Comparison of ENCODE assay signal across 27 cellular contexts in genomic region chr6:81476881-81477280, GRCh38.
DNase-seq lines count a peak whose midpoint lies in the region; ATAC-seq and TF ChIP-seq lines count a peak whose summit lies in the region.
"Had no signal": no experiment of that assay in that cellular context is flagged by ENCODE, and none has a peak within 500 bp of the region (broad histone marks: within the 10 kb centered on the region; RNA-seq: fewer than 3 reads in every experiment).

No MANE protein-coding gene starts in this region.

- no peak overlapping the region for H3K4me3 ChIP-seq in adipocyte (ENCODE audit: low read length)
- H3K4me3 ChIP-seq in fibroblast of mammary gland (ENCODE audit: control insufficient read depth, low read depth, low read length), result no peak overlapping the region
- H3K4me3 ChIP-seq in OCI-LY7 (ENCODE audit: low read depth, low read length, poor library complexity, severe bottlenecking), result no peak overlapping the region
- H3K4me3 ChIP-seq in psoas muscle, result no peak overlapping the region
- H3K4me3 ChIP-seq: body of pancreas, hepatocyte, lung, PC-9, sigmoid colon, tibial nerve had no signal

- H3K9me2 ChIP-seq in OCI-LY7 (ENCODE audit: insufficient read depth, low read length), result no peaks in the 10 kb centered on the region

- no peak overlapping the region for H2AFZ ChIP-seq in OCI-LY7 (ENCODE audit: low read length)
- H2AFZ ChIP-seq: hepatocyte, PC-9 had no signal

- DNase-seq in GM04503 (ENCODE audit: low read depth) (peak; percentile 67), adipocyte (ENCODE audit: low read depth) (peak; percentile 65), fibroblast of mammary gland (ENCODE audit: low read depth) (peak; percentile 85), sciatic nerve (ENCODE audit: low spot score) (no peak), OCI-LY7 (ENCODE audit: low spot score) (no peak), SIG-M5 treated with dmso at 0.1 percent for 504 hours (lab: John Stamatoyannopoulos, UW; ENCODE audit: unreplicated experiment) (no peak), Right ventricle myocardium superior (no peak), psoas muscle (no peak)
- DNase-seq: activated CD4-positive, CD25-positive, alpha-beta regulatory T cell; activated CD8-positive, alpha-beta T cell treated with anti-CD3 and anti-CD28 coated beads, Interleukin-2, amount 10 ng/mL, durations not matched to agents 7 days and 5 days; activated naive CD4-positive, alpha-beta T cell treated with anti-CD3 and anti-CD28 coated beads, Interleukin-2, amount 50 U/mL, for 16 hours; activated T-cell treated with anti-CD3 and anti-CD28 coated beads, Interleukin-2, amount 50 U/mL, for 4 hours; body of pancreas; Calu3; H7; islet precursor cell; NCI-H1436; NCI-H2171 treated with DMSO at 0.1 percent for 48 hours; NCI-H748 treated with DMSO at 0.1 percent for 48 hours; PC-9; sigmoid colon; stimulated activated CD4-positive, alpha-beta T cell treated with anti-CD3 and anti-CD28 coated beads, Interleukin-1b, Interleukin-23, amount 100 ng/mL, for 48 hours; stimulated activated naive CD4-positive, alpha-beta T cell treated with Interleukin-2 at 50 U/mL for 16 hours had no signal

- H3K27me3 ChIP-seq in adipocyte (replicated peaks; ENCODE audit: control insufficient read depth, insufficient read depth, low read length) (no peaks in the 10 kb centered on the region), psoas muscle (ENCODE audit: insufficient read depth in 3 of 3, low read length in 2 of 3) (no peaks in the 10 kb centered on the region)
- H3K27me3 ChIP-seq: body of pancreas, hepatocyte, sigmoid colon, tibial nerve had no signal

- H3K9me3 ChIP-seq in adipocyte (ENCODE audit: control insufficient read depth, low read length) (no peaks in the 10 kb centered on the region), OCI-LY7 (ENCODE audit: low read length) (no peaks in the 10 kb centered on the region), psoas muscle (no peaks in the 10 kb centered on the region)
- H3K9me3 ChIP-seq: body of pancreas, tibial nerve had no signal

- peaks cover 3% of the 10 kb centered on the region for H3K4me1 ChIP-seq in adipocyte (ENCODE audit: control insufficient read depth, insufficient read depth, low read length)
- H3K4me1 ChIP-seq in OCI-LY7 (ENCODE audit: insufficient read depth, low read length, poor library complexity, severe bottlenecking), result no peaks in the 10 kb centered on the region
- no peaks in the 10 kb centered on the region for H3K4me1 ChIP-seq in psoas muscle
- H3K4me1 ChIP-seq: body of pancreas, sigmoid colon, tibial nerve had no signal

- H4K20me1 ChIP-seq in OCI-LY7 (ENCODE audit: insufficient read depth, low read length), result no peaks in the 10 kb centered on the region

- POLR2A ChIA-PET in OCI-LY7 (lab: Charles Lee), result interaction anchor here (1.3 kb wide), 1 partner anchor 10 kb away, joined by 3 read pairs; no protein-coding TSS in a partner anchor

- no peak for TF ChIP-seq CTCF in fibroblast of mammary gland (conservative IDR thresholded peaks at IDR 0.05; ENCODE audit: control insufficient read depth, insufficient read depth, low read depth, low read length)
- TF ChIP-seq CTCF in OCI-LY7 (conservative IDR thresholded peaks at IDR 0.05; ENCODE audit: low read length), result no peak
- TF ChIP-seq CTCF in psoas muscle (IDR thresholded peaks at IDR 0.05), result no peak

- ATAC-seq in sciatic nerve, result peak; percentile 50
- ATAC-seq in Right ventricle myocardium superior (ENCODE audit: poor library complexity), result no peak
- ATAC-seq in psoas muscle, result no peak
- ATAC-seq: activated CD8-positive, alpha-beta T cell treated with anti-CD3 and anti-CD28 coated beads, Interleukin-2, amount 10 ng/mL, durations not matched to agents 7 days and 5 days; activated T-cell treated with anti-CD3 and anti-CD28 coated beads, Interleukin-2, amount 50 U/mL, for 4 hours; body of pancreas; HepG2 had no signal

- no TSS peak for BruUV-seq in OCI-LY7 (replicated peaks; lab: Mats Ljungman, UMichigan)

- no peaks in the 10 kb centered on the region for H3K79me2 ChIP-seq in OCI-LY7 (ENCODE audit: insufficient read depth, low read depth, low read length)
- H3K79me2 ChIP-seq: hepatocyte had no signal

- H3K36me3 ChIP-seq in adipocyte (ENCODE audit: control insufficient read depth, insufficient read depth, low read length, severe bottlenecking), result no peaks in the 10 kb centered on the region
- no peaks in the 10 kb centered on the region for H3K36me3 ChIP-seq in OCI-LY7 (ENCODE audit: insufficient read depth, low read length)
- H3K36me3 ChIP-seq in psoas muscle (ENCODE audit: insufficient read depth in 1 of 2, low read depth in 1 of 2), result no peaks in the 10 kb centered on the region
- H3K36me3 ChIP-seq: sigmoid colon, tibial nerve had no signal

- no peak overlapping the region for H3K4me2 ChIP-seq in OCI-LY7 (ENCODE audit: low read length)
- H3K4me2 ChIP-seq: hepatocyte, PC-9 had no signal

- intact Hi-C loops in sciatic nerve (cut with DNase I), result no loop called here
- intact Hi-C loops in OCI-LY7 (cut with micrococcal nuclease; ENCODE audit: unreplicated experiment), result no loop called here
- intact Hi-C loops in Right ventricle myocardium superior (cut with DNase I), result no loop called here
- intact Hi-C loops in psoas muscle (cut with DNase I), result no loop called here

- H3K9ac ChIP-seq in adipocyte (ENCODE audit: low read length), result no peak overlapping the region

- no peak overlapping the region for H3K27ac ChIP-seq in OCI-LY7 (ENCODE audit: low read depth, low read length, poor library complexity, severe bottlenecking)
- no peak overlapping the region for H3K27ac ChIP-seq in psoas muscle
- H3K27ac ChIP-seq: body of pancreas, hepatocyte, PC-9, sigmoid colon, tibial nerve had no signal

- CTCF ChIA-PET in OCI-LY7 (lab: Charles Lee; ENCODE audit: unreplicated experiment), result no interaction called here

Comparison
In these comparisons a context has a peak if more than half of its experiments do, and no peak if none do; other contexts are left out.
1. DNase-seq: peak in GM04503 (single experiment), adipocyte (single experiment) and fibroblast of mammary gland (single experiment); none in sciatic nerve (single experiment), OCI-LY7 (single experiment), SIG-M5 treated with dmso at 0.1 percent for 504 hours (single experiment), Right ventricle myocardium superior (single experiment) and psoas muscle (0 of 2).